Comparison of ENCODE assay signal across 25 cellular contexts in the genomic region with DNA sequence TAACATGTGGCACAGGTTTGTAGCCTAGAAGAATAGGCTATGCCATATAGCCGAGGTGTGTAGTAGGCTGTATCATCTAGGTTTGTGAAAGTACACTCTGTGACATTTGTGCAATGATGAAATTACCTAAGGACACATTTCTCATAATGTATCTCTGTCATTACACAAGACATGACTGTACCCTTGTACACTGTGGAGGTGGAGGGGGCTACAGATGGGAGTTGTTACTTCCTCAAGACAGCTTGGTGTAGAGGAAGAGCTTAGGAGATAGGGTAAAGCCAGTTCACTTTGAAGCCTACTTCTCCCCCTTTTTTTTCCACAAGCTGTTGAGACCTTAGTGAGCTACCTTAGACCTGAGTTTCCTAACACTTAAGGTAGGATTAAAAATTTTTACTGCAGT.
"Had no signal": no experiment of that assay in that cellular context is flagged by ENCODE, and none has a peak within 500 bp of the region (broad histone marks: within the 10 kb centered on the region; RNA-seq: fewer than 3 reads in every experiment).

No MANE protein-coding gene starts in this region.

- H3K27ac ChIP-seq: coronary artery, esophagus muscularis mucosa, foreskin keratinocyte, gastroesophageal sphincter, heart left ventricle, hepatocyte, left lung, prostate gland, right atrium auricular region, sigmoid colon, testis, tibial artery had no signal

- ATAC-seq: foreskin keratinocyte; gastroesophageal sphincter; left cardiac atrium; left lung; naive thymus-derived CD8-positive, alpha-beta T cell; stimulated activated memory B cell treated with anti-CD40 and anti-IgM and Interleukin-4, amounts not matched to agents 10 μg/mL and 1 μg/mL and 100 μg/mL, for 72 hours; stimulated activated naive CD8-positive, alpha-beta T cell treated with anti-CD3 and anti-CD28 coated beads, Interleukin-15, Interleukin-2, amounts not matched to agents 100 U/mL and 50 U/mL, for 24 hours had no signal

- DNase-seq: dermis blood vessel endothelial cell; effector memory CD4-positive, alpha-beta T cell; foreskin keratinocyte; heart left ventricle; left cardiac atrium; mammary epithelial cell; mesendoderm; midbrain; naive thymus-derived CD8-positive, alpha-beta T cell; nephron progenitor cell; nucleus accumbens; sigmoid colon; stimulated activated CD4-positive, alpha-beta T cell treated with anti-CD3 and anti-CD28 coated beads, Interleukin-4, amount 100 ng/mL, for 4 hours; stimulated activated naive CD8-positive, alpha-beta T cell treated with anti-CD3 and anti-CD28 coated beads, Interleukin-15, Interleukin-2, amounts not matched to agents 100 U/mL and 50 U/mL, for 24 hours; substantia nigra; testis; tibial artery had no signal
